20 cellular contexts compared by ENCODE assay signal in the genomic region with DNA sequence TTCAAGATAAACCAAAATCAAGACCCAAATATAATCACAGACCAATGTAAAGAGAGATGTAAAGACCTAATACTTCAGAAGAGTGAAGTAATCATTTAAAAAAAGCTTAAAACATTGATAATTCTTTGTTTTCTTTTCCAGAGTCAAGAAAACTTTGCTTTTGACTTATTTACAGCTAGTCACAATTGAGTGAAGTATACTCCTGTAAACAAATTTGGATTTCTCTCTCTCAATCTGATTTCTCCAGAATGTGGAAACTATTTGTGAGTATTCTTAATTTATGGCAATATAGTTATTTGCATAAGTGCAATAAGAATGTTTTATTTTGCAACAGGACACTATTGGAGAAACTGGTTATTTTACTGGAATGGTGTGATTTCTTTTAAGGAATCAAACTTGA. TPM values are rescaled to one million over a fixed set of nuclear protein-coding genes. Genes with fewer than 3 reads are reported as not detected.
DNase-seq lines count a peak whose midpoint lies in the region.
"Had no signal": no experiment of that assay in that cellular context is flagged by ENCODE, and none has a peak within 500 bp of the region (broad histone marks: within the 10 kb centered on the region; RNA-seq: fewer than 3 reads in every experiment).

No MANE protein-coding gene starts in this region.

- H4K8ac ChIP-seq in mesendoderm (ENCODE audit: low read depth, low read length) = no peak overlapping the region

- H3K27ac Mint-ChIP-seq in immature natural killer cell = no peak overlapping the region
- H3K27ac Mint-ChIP-seq: B cell; CD4-positive, CD25-positive, alpha-beta regulatory T cell; CD8-positive, alpha-beta T cell had no signal

- H3K4me1 ChIP-seq in mesendoderm (ENCODE audit: control insufficient read depth, low read depth, low read length) = no peaks in the 10 kb centered on the region
- H3K4me1 ChIP-seq: Caco-2, HAP-1 had no signal

- H2BK15ac ChIP-seq in mesendoderm (replicated peaks; ENCODE audit: low read depth) = no peak overlapping the region

- no peak overlapping the region for H3K9ac ChIP-seq in mesendoderm (ENCODE audit: low read length)
- H3K9ac ChIP-seq: BLaER1 had no signal

- H3K36me3 Mint-ChIP-seq in immature natural killer cell = peaks cover 0 to 3% (median 0%) of the 10 kb centered on the region in 3 donors
- H3K36me3 Mint-ChIP-seq: CD4-positive, CD25-positive, alpha-beta regulatory T cell; CD8-positive, alpha-beta T cell had no signal

- H3K4me2 ChIP-seq in mesendoderm (ENCODE audit: low read length) = no peak overlapping the region
- H3K4me2 ChIP-seq: BLaER1 had no signal

- no peak overlapping the region for H2BK5ac ChIP-seq in mesendoderm (ENCODE audit: low read length)

- peaks cover 0 to 2% (median 0%) of the 10 kb centered on the region in 3 donors for H3K27me3 Mint-ChIP-seq in immature natural killer cell (ENCODE audit: low read depth in 3 of 3)
- H3K27me3 Mint-ChIP-seq: B cell had no signal

- H3K4ac ChIP-seq in mesendoderm (ENCODE audit: low read depth, low read length) = no peak overlapping the region

- H3K79me2 ChIP-seq in mesendoderm (ENCODE audit: control insufficient read depth, insufficient read depth, low read length) = no peaks in the 10 kb centered on the region

- H3K27me3 ChIP-seq in mesendoderm (ENCODE audit: insufficient read depth, low read length, poor library complexity) = no peaks in the 10 kb centered on the region
- H3K27me3 ChIP-seq: BLaER1 had no signal

- H2AK5ac ChIP-seq in mesendoderm (ENCODE audit: low read length) = no peak overlapping the region

- H3K56ac ChIP-seq in mesendoderm (ENCODE audit: low read length) = no peak overlapping the region

- H3K36me3 ChIP-seq in mesendoderm (ENCODE audit: control insufficient read depth, insufficient read depth, low read length) = no peaks in the 10 kb centered on the region
- H3K36me3 ChIP-seq: BLaER1, HAP-1 had no signal

- H3K18ac ChIP-seq in mesendoderm (ENCODE audit: low read length) = no peak overlapping the region

- peaks cover 13 to 19% of the 10 kb centered on the region in 2 donors for H3K4me1 Mint-ChIP-seq in immature natural killer cell

- no peak overlapping the region for H4K5ac ChIP-seq in mesendoderm (ENCODE audit: low read length)

- H3K79me1 ChIP-seq in mesendoderm (ENCODE audit: low read length) = no peaks in the 10 kb centered on the region

- H3K4me3 Mint-ChIP-seq in immature natural killer cell = no peak overlapping the region
- H3K4me3 Mint-ChIP-seq: B cell; CD4-positive, CD25-positive, alpha-beta regulatory T cell; CD8-positive, alpha-beta T cell had no signal

- no peak overlapping the region for H3K4me3 ChIP-seq in mesendoderm (ENCODE audit: low read length)
- H3K4me3 ChIP-seq: BLaER1, GM12878, HAP-1 had no signal

- no peak overlapping the region for H3K27ac ChIP-seq in mesendoderm (ENCODE audit: low read depth, low read length)
- H3K27ac ChIP-seq: 22Rv1, BLaER1, C4-2B had no signal

- no peak overlapping the region for H2BK120ac ChIP-seq in mesendoderm (ENCODE audit: low read depth, low read length)

- peak; percentile 7 for DNase-seq in DMS53 (lab: John Stamatoyannopoulos, UW)
- no peak for DNase-seq in DMS53 treated with DMSO at 0.1 percent for 48 hours (lab: John Stamatoyannopoulos, UW; ENCODE audit: unreplicated experiment)
- peak; percentile 1 for DNase-seq in Caki2 (ENCODE audit: low read depth)
- DNase-seq in NAMALWA (ENCODE audit: low spot score) = peak; percentile 8
- peak; percentile 15 for DNase-seq in mesendoderm
- DNase-seq in immature natural killer cell = no peak
- DNase-seq in stimulated activated CD8-positive, alpha-beta memory T cell treated with anti-CD3 and anti-CD28 coated beads, Interleukin-4, amount 100 ng/mL, for 48 hours = no peak
- DNase-seq: Caco-2; CD4-positive, CD25-positive, alpha-beta regulatory T cell; CD8-positive, alpha-beta T cell; DMS 273 treated with DMSO at 0.1 percent for 48 hours; DND-41; GDM1; GOT3 had no signal

- H3K9me3 Mint-ChIP-seq in immature natural killer cell = no peaks in the 10 kb centered on the region

- no peak overlapping the region for H3K23ac ChIP-seq in mesendoderm (ENCODE audit: low read length)

- in situ Hi-C loops in Caki2 (cut with HindIII; ENCODE audit: low pct_unique_long_range_greater_than_20kb, low sequenced_read_pairs) = no loop called here

RNA-seq across cellular contexts. Expression of gene ZBTB20, which starts 43.7 kb away (rescaled TPM):
- total RNA-seq in Caki2 (2014; rRNA removed; shearing (Covaris generic); ENCODE audit: low replicate concordance) = 10.0 and 14.9 TPM in 2 replicates
- polyA plus RNA-seq in mesendoderm (2013, experiment 1 of 2) = 0.13 TPM
- 0.24 TPM for polyA plus RNA-seq in mesendoderm (2013, experiment 2 of 2)
- 10 to 100 TPM in 2 of 3 donors, 1 to 10 TPM in 1; 7.2 to 21.3 (median 16.5) TPM for polyA plus RNA-seq in immature natural killer cell

Comparison
In these comparisons a context has a peak if more than half of its experiments do, and no peak if none do; other contexts are left out.
1. DNase-seq: peak in DMS53 (single experiment), Caki2 (single experiment), NAMALWA (single experiment) and mesendoderm (single experiment); none in DMS53 treated with DMSO at 0.1 percent for 48 hours (single experiment), immature natural killer cell (0 of 3) and stimulated activated CD8-positive, alpha-beta memory T cell treated with anti-CD3 and anti-CD28 coated beads, Interleukin-4, amount 100 ng/mL, for 48 hours (single experiment).